ENCODE assay signal across 1 cellular context in the genomic region with DNA sequence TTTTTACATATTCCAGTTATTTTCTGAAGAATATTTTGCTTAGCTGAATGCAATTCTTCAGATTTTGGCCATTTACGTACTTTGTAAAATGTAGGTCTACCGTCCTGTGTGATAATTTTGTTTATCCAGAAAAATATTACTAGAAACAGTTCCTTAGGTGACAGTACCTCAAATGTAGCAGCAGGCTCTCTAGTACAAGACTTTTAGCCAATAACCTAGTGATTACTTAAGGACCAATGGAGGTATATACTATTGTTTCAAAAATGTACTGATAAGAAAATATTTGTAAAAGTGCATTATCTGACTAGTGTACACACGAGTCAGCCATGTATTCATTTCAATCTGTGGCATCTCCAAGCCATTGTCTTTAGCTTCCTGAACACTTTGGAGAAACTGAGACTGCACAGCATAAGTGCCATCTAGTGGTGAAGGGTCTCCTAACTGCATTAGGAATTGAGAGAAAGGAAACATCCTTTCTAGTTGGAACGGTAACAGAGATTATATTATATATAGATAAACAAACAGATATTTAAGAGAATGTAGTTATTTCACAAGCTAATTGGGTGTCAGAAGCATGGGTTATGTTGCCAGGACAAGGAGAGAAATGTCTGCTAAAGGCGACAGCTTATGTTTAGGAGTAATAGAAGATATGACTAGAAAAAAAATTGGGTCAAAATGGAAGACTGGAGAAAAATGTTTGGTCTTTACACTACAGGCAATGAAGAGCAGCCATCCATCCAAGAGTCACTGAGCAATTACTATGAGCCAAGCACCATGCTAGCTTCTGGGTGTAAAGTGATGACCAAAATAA.
A peak's percentile ranks its signal among the peaks of the same experiment; 100 is the strongest.
TF ChIP-seq lines count a peak whose summit lies in the region.

No MANE protein-coding gene starts in this region.

TF ChIP-seq in HepG2, 621 proteins besides CTCF, POLR2A, EP300 and RAD21 (continued from another document and continues in another):
- TF ChIP-seq FUBP1 (CRISPR knock-in tag; IDR thresholded peaks at IDR 0.05; ENCODE audit: borderline replicate concordance) (no peak), JUND (CRISPR knock-in tag; IDR thresholded peaks at IDR 0.05) (no peak), JARID2 (CRISPR knock-in tag; IDR thresholded peaks at IDR 0.05; ENCODE audit: insufficient replicate concordance) (no peak), ZSCAN20 (CRISPR knock-in tag; IDR thresholded peaks at IDR 0.05; ENCODE audit: borderline replicate concordance) (no peak), ZNF879 (CRISPR knock-in tag; IDR thresholded peaks at IDR 0.05) (no peak), ZNF124 (CRISPR knock-in tag; IDR thresholded peaks at IDR 0.05) (no peak), FOSL2 (CRISPR knock-in tag; IDR thresholded peaks at IDR 0.05) (no peak), MEIS1 (CRISPR knock-in tag; IDR thresholded peaks at IDR 0.05; ENCODE audit: borderline replicate concordance) (no peak), STAG1 (CRISPR knock-in tag; IDR thresholded peaks at IDR 0.05) (peak; percentile 94), HMG20A (CRISPR knock-in tag; IDR thresholded peaks at IDR 0.05; ENCODE audit: borderline replicate concordance) (peak; percentile 31; the same call in 1 of the 2 replicates), ZNF451 (CRISPR knock-in tag; IDR thresholded peaks at IDR 0.05) (no peak), STAT5B (CRISPR knock-in tag; IDR thresholded peaks at IDR 0.05) (no peak), ZSCAN5A (CRISPR knock-in tag; IDR thresholded peaks at IDR 0.05; ENCODE audit: borderline replicate concordance) (no peak), ZBTB42 (CRISPR knock-in tag; IDR thresholded peaks at IDR 0.05) (no peak), HMG20B (CRISPR knock-in tag; conservative IDR thresholded peaks at IDR 0.05) (no peak), GABPB1 (CRISPR knock-in tag; IDR thresholded peaks at IDR 0.05) (no peak), U2AF2 (IDR thresholded peaks at IDR 0.05; ENCODE audit: low read depth, low read length) (no peak), ZFP41 (CRISPR knock-in tag; IDR thresholded peaks at IDR 0.05; ENCODE audit: borderline replicate concordance) (no peak), TAF1 (CRISPR knock-in tag; IDR thresholded peaks at IDR 0.05) (no peak), ZNF558 (CRISPR knock-in tag; IDR thresholded peaks at IDR 0.05; ENCODE audit: borderline replicate concordance) (no peak), ZBTB7B (CRISPR knock-in tag; IDR thresholded peaks at IDR 0.05) (no peak), ZNF614 (CRISPR knock-in tag; IDR thresholded peaks at IDR 0.05; ENCODE audit: borderline replicate concordance) (0 out of 2 replicates have a peak, but pooled peaks have one; percentile 32), ELF3 (CRISPR knock-in tag; IDR thresholded peaks at IDR 0.05) (peak; percentile 56), RFX5 (IDR thresholded peaks at IDR 0.05; ENCODE audit: low read depth, low read length) (no peak), NR2F6 (IDR thresholded peaks at IDR 0.05) (no peak), NR2F6 (CRISPR knock-in tag; IDR thresholded peaks at IDR 0.05) (no peak), HNF1B (CRISPR knock-in tag; IDR thresholded peaks at IDR 0.05) (no peak), ZNF557 (CRISPR knock-in tag; IDR thresholded peaks at IDR 0.05) (no peak), ZMYM4 (CRISPR knock-in tag; IDR thresholded peaks at IDR 0.05) (peak; percentile 35; the same call in 1 of the 2 replicates), ZNF224 (CRISPR knock-in tag; IDR thresholded peaks at IDR 0.05) (no peak), ZNF547 (CRISPR knock-in tag; IDR thresholded peaks at IDR 0.05) (no peak), ETV6 (CRISPR knock-in tag; conservative IDR thresholded peaks at IDR 0.05) (no peak), RFX3 (CRISPR knock-in tag; IDR thresholded peaks at IDR 0.05) (no peak), NCOA5 (CRISPR knock-in tag; IDR thresholded peaks at IDR 0.05) (no peak), SMARCE1 (IDR thresholded peaks at IDR 0.05; ENCODE audit: borderline replicate concordance) (no peak), ZNF839 (CRISPR knock-in tag; IDR thresholded peaks at IDR 0.05; ENCODE audit: borderline replicate concordance) (no peak), BORCS8-MEF2B (CRISPR knock-in tag; IDR thresholded peaks at IDR 0.05) (no peak)
- TF ChIP-seq, protein P1, sequence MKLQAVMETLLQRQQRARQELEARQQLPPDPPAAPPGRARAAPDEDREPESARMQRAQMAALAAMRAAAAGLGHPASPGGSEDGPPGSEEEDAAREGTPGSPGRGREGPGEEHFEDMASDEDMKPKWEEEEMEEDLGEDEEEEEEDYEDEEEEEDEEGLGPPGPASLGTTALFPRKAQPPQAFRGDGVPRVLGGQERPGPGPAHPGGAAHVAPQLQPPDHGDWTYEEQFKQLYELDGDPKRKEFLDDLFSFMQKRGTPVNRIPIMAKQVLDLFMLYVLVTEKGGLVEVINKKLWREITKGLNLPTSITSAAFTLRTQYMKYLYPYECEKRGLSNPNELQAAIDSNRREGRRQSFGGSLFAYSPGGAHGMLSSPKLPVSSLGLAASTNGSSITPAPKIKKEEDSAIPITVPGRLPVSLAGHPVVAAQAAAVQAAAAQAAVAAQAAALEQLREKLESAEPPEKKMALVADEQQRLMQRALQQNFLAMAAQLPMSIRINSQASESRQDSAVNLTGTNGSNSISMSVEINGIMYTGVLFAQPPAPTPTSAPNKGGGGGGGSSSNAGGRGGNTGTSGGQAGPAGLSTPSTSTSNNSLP (IDR thresholded peaks at IDR 0.05; ENCODE audit: low read depth, low read length) = no peak
- TF ChIP-seq, protein P2, sequence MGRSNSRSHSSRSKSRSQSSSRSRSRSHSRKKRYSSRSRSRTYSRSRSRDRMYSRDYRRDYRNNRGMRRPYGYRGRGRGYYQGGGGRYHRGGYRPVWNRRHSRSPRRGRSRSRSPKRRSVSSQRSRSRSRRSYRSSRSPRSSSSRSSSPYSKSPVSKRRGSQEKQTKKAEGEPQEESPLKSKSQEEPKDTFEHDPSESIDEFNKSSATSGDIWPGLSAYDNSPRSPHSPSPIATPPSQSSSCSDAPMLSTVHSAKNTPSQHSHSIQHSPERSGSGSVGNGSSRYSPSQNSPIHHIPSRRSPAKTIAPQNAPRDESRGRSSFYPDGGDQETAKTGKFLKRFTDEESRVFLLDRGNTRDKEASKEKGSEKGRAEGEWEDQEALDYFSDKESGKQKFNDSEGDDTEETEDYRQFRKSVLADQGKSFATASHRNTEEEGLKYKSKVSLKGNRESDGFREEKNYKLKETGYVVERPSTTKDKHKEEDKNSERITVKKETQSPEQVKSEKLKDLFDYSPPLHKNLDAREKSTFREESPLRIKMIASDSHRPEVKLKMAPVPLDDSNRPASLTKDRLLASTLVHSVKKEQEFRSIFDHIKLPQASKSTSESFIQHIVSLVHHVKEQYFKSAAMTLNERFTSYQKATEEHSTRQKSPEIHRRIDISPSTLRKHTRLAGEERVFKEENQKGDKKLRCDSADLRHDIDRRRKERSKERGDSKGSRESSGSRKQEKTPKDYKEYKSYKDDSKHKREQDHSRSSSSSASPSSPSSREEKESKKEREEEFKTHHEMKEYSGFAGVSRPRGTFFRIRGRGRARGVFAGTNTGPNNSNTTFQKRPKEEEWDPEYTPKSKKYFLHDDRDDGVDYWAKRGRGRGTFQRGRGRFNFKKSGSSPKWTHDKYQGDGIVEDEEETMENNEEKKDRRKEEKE (IDR thresholded peaks at IDR 0.05) = no peak
- TF ChIP-seq, protein P3, sequence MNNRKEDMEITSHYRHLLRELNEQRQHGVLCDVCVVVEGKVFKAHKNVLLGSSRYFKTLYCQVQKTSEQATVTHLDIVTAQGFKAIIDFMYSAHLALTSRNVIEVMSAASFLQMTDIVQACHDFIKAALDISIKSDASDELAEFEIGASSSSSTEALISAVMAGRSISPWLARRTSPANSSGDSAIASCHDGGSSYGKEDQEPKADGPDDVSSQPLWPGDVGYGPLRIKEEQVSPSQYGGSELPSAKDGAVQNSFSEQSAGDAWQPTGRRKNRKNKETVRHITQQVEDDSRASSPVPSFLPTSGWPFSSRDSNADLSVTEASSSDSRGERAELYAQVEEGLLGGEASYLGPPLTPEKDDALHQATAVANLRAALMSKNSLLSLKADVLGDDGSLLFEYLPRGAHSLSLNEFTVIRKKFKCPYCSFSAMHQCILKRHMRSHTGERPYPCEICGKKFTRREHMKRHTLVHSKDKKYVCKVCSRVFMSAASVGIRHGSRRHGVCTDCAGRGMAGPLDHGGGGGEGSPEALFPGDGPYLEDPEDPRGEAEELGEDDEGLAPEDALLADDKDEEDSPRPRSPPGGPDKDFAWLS (CRISPR knock-in tag; IDR thresholded peaks at IDR 0.05; ENCODE audit: borderline replicate concordance) = no peak
- TF ChIP-seq, protein P4, sequence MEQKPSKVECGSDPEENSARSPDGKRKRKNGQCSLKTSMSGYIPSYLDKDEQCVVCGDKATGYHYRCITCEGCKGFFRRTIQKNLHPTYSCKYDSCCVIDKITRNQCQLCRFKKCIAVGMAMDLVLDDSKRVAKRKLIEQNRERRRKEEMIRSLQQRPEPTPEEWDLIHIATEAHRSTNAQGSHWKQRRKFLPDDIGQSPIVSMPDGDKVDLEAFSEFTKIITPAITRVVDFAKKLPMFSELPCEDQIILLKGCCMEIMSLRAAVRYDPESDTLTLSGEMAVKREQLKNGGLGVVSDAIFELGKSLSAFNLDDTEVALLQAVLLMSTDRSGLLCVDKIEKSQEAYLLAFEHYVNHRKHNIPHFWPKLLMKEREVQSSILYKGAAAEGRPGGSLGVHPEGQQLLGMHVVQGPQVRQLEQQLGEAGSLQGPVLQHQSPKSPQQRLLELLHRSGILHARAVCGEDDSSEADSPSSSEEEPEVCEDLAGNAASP (CRISPR knock-in tag; IDR thresholded peaks at IDR 0.05; ENCODE audit: borderline replicate concordance) = no peak
- TF ChIP-seq, protein P5, sequence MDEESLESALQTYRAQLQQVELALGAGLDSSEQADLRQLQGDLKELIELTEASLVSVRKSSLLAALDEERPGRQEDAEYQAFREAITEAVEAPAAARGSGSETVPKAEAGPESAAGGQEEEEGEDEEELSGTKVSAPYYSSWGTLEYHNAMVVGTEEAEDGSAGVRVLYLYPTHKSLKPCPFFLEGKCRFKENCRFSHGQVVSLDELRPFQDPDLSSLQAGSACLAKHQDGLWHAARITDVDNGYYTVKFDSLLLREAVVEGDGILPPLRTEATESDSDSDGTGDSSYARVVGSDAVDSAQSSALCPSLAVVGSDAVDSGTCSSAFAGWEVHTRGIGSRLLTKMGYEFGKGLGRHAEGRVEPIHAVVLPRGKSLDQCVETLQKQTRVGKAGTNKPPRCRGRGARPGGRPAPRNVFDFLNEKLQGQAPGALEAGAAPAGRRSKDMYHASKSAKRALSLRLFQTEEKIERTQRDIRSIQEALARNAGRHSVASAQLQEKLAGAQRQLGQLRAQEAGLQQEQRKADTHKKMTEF (CRISPR knock-in tag; IDR thresholded peaks at IDR 0.05) = peak; percentile 39; the same call in 1 of the 2 replicates
- TF ChIP-seq, protein P6, sequence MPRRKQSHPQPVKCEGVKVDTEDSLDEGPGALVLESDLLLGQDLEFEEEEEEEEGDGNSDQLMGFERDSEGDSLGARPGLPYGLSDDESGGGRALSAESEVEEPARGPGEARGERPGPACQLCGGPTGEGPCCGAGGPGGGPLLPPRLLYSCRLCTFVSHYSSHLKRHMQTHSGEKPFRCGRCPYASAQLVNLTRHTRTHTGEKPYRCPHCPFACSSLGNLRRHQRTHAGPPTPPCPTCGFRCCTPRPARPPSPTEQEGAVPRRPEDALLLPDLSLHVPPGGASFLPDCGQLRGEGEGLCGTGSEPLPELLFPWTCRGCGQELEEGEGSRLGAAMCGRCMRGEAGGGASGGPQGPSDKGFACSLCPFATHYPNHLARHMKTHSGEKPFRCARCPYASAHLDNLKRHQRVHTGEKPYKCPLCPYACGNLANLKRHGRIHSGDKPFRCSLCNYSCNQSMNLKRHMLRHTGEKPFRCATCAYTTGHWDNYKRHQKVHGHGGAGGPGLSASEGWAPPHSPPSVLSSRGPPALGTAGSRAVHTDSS (CRISPR knock-in tag; conservative IDR thresholded peaks at IDR 0.05) = no peak
- TF ChIP-seq, protein P7, sequence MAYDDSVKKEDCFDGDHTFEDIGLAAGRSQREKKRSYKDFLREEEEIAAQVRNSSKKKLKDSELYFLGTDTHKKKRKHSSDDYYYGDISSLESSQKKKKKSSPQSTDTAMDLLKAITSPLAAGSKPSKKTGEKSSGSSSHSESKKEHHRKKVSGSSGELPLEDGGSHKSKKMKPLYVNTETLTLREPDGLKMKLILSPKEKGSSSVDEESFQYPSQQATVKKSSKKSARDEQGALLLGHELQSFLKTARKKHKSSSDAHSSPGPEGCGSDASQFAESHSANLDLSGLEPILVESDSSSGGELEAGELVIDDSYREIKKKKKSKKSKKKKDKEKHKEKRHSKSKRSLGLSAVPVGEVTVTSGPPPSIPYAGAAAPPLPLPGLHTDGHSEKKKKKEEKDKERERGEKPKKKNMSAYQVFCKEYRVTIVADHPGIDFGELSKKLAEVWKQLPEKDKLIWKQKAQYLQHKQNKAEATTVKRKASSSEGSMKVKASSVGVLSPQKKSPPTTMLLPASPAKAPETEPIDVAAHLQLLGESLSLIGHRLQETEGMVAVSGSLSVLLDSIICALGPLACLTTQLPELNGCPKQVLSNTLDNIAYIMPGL (CRISPR knock-in tag; IDR thresholded peaks at IDR 0.05; ENCODE audit: borderline replicate concordance in 1 of 2, low read depth in 1 of 2) = 0 out of 4 replicates have a peak, but pooled peaks of 1 of the 2 experiments have one; percentile 30
